In genomic region chr10:131211556-131211955, GRCh38 we compare ENCODE assay signal across 15 cellular contexts.
"Had no signal": no experiment of that assay in that cellular context is flagged by ENCODE, and none has a peak within 500 bp of the region (broad histone marks: within the 10 kb centered on the region; RNA-seq: fewer than 3 reads in every experiment).

No MANE protein-coding gene starts in this region.

- ATAC-seq: mucosa of descending colon had no signal

- DNase-seq: activated B cell treated with CpG ODN at 0.5 μM for 24 hours; activated CD4-positive, alpha-beta memory T cell treated with anti-CD3 and anti-CD28 coated beads, Interleukin-2, amount 10 ng/mL, durations not matched to agents 7 days and 5 days; activated CD4-positive, alpha-beta T cell treated with anti-CD3 and anti-CD28 coated beads for 48 hours; activated gamma-delta T cell; activated T-cell treated with anti-CD3 and anti-CD28 coated beads, Interleukin-2, amount 50 U/mL, for 48 hours; foreskin melanocyte; glutamatergic neuron; hippocampal formation; left ventricle myocardium inferior; mucosa of descending colon; naive B cell; stimulated activated CD4-positive, alpha-beta T cell treated with anti-CD3 and anti-CD28 coated beads, Interleukin-2, amount 100 ng/mL, for 24 hours; stimulated activated naive CD4-positive, alpha-beta T cell treated with Interleukin-2 at 50 U/mL for 16 hours; T-helper 1 cell; T-helper 9 cell had no signal
